Comparison of ENCODE assay signal across 16 cellular contexts in genomic region chr1:236623371-236624166, GRCh38. TPM values are rescaled to one million over a fixed set of nuclear protein-coding genes. Genes with fewer than 3 reads are reported as not detected.
DNase-seq lines count a peak whose midpoint lies in the region; ATAC-seq and TF ChIP-seq lines count a peak whose summit lies in the region.
"Had no signal": no experiment of that assay in that cellular context is flagged by ENCODE, and none has a peak within 500 bp of the region (broad histone marks: within the 10 kb centered on the region; RNA-seq: fewer than 3 reads in every experiment).

No MANE protein-coding gene starts in this region.

- H3K4me3 ChIP-seq in WERI-Rb-1 (ENCODE audit: low read depth, low read length): no peak overlapping the region
- H3K4me3 ChIP-seq: MG63 had no signal

- H3K27ac ChIP-seq in WERI-Rb-1: peak overlapping the region; percentile 7; the same call in 1 of the 2 replicates
- H3K27ac ChIP-seq: C4-2B had no signal

- TF ChIP-seq CTCF in WERI-Rb-1 (IDR thresholded peaks at IDR 0.05; ENCODE audit: low read depth, low read length): no peak

- ATAC-seq in GM21576 (IDR thresholded peaks at IDR 0.05; ENCODE audit: unreplicated experiment): no peak

- H3K27me3 ChIP-seq in WERI-Rb-1 (ENCODE audit: insufficient read depth, low read depth, severe bottlenecking): no peaks in the 10 kb centered on the region
- H3K27me3 ChIP-seq: MG63 had no signal

- no peaks in the 10 kb centered on the region for H3K36me3 ChIP-seq in WERI-Rb-1
- H3K36me3 ChIP-seq: MG63 had no signal

- DNase-seq in A172 (ENCODE audit: low spot score) (peak; percentile 83), HT-29 (ENCODE audit: low spot score) (peak; percentile 49), WERI-Rb-1 (no peak), foreskin melanocyte (peak; percentile 40), pons (ENCODE audit: low spot score) (no peak), C1 segment of cervical spinal cord (lab: John Stamatoyannopoulos, UW) (no peak), NCI-H1048 (lab: John Stamatoyannopoulos, UW) (no peak)
- DNase-seq: activated CD4-positive, alpha-beta T cell treated with anti-CD3 and anti-CD28 coated beads for 48 hours; glutamatergic neuron; immature natural killer cell; MG63; NCI-H1694 treated with DMSO at 0.1 percent for 48 hours; RPMI8226; stimulated activated CD8-positive, alpha-beta memory T cell treated with anti-CD3 and anti-CD28 coated beads, Interleukin-4, amount 100 ng/mL, for 48 hours had no signal

- H3K9me3 ChIP-seq in WERI-Rb-1 (ENCODE audit: severe bottlenecking): peaks cover 12% of the 10 kb centered on the region

RNA-seq across cellular contexts. Expression of gene HEATR1, which starts 19.3 kb away (rescaled TPM):
- 38.7 and 40.8 TPM in 2 replicates for total RNA-seq in A172 (2014; rRNA removed; shearing (Covaris generic))
- total RNA-seq in HT-29 (2014; rRNA removed; shearing (Covaris generic)): 13.7 and 19.4 TPM in 2 replicates

Comparison
In these comparisons a context has a peak if more than half of its experiments do, and no peak if none do; other contexts are left out.
1. DNase-seq: peak in A172 (single experiment), HT-29 (single experiment) and foreskin melanocyte (single experiment); none in WERI-Rb-1 (single experiment), pons (single experiment), C1 segment of cervical spinal cord (0 of 14) and NCI-H1048 (single experiment).